Comparison of ENCODE assay signal across 20 cellular contexts in genomic region chr2:241994086-241994485, GRCh38.
A peak's percentile ranks its signal among the peaks of the same experiment; 100 is the strongest.
DNase-seq lines count a peak whose midpoint lies in the region; ATAC-seq and TF ChIP-seq lines count a peak whose summit lies in the region.
"Had no signal": no experiment of that assay in that cellular context is flagged by ENCODE, and none has a peak within 500 bp of the region (broad histone marks: within the 10 kb centered on the region; RNA-seq: fewer than 3 reads in every experiment).

No MANE protein-coding gene starts in this region.

- ATAC-seq in activated naive CD4-positive, alpha-beta T cell treated with anti-CD3 and anti-CD28 coated beads, Interleukin-2, amount 50 U/mL, for 72 hours, result no peak
- ATAC-seq in sciatic nerve, result no peak
- no peak for ATAC-seq in GM23338
- ATAC-seq: GM12878, HCT116, HepG2 had no signal

- H2AFZ ChIP-seq in GM23338, result no peak overlapping the region
- H2AFZ ChIP-seq: GM23248 had no signal

- no peaks in the 10 kb centered on the region for H3K79me2 ChIP-seq in GM23338 (replicated peaks; ENCODE audit: insufficient read depth)

- H3K9me3 Mint-ChIP-seq in activated naive CD4-positive, alpha-beta T cell treated with anti-CD3 and anti-CD28 coated beads, Interleukin-2, amount 50 U/mL, for 72 hours, result no peaks in the 10 kb centered on the region
- H3K9me3 Mint-ChIP-seq in activated naive CD4-positive, alpha-beta T cell treated with anti-CD3 and anti-CD28 coated beads, Interleukin-2, amount 10 ng/mL, durations not matched to agents 7 days and 5 days, result peaks cover 7% of the 10 kb centered on the region
- peaks cover 12% of the 10 kb centered on the region; the same call in 2 of the 3 replicates for H3K9me3 Mint-ChIP-seq in GM23338
- H3K9me3 Mint-ChIP-seq: CD8-positive, alpha-beta memory T cell; IgD-negative memory B cell had no signal

- no peaks in the 10 kb centered on the region for H3K36me3 Mint-ChIP-seq in activated naive CD4-positive, alpha-beta T cell treated with anti-CD3 and anti-CD28 coated beads, Interleukin-2, amount 50 U/mL, for 72 hours
- no peaks in the 10 kb centered on the region for H3K36me3 Mint-ChIP-seq in activated naive CD4-positive, alpha-beta T cell treated with anti-CD3 and anti-CD28 coated beads, Interleukin-2, amount 10 ng/mL, durations not matched to agents 7 days and 5 days
- no peaks in the 10 kb centered on the region for H3K36me3 Mint-ChIP-seq in GM23338 (ENCODE audit: low read depth)

- H3K27me3 ChIP-seq in WERI-Rb-1 (ENCODE audit: insufficient read depth, low read depth, severe bottlenecking), result no peaks in the 10 kb centered on the region
- no peaks in the 10 kb centered on the region for H3K27me3 ChIP-seq in GM23338 (ENCODE audit: insufficient read depth)
- H3K27me3 ChIP-seq: BLaER1 treated with 17β-estradiol and CSF1 and Interleukin-3, amounts not matched to agents 10 nM and 100 nM had no signal

- no peak overlapping the region for H3K4me3 Mint-ChIP-seq in activated naive CD4-positive, alpha-beta T cell treated with anti-CD3 and anti-CD28 coated beads, Interleukin-2, amount 10 ng/mL, durations not matched to agents 7 days and 5 days
- no peak overlapping the region for H3K4me3 Mint-ChIP-seq in GM23338
- H3K4me3 Mint-ChIP-seq: B cell; CD8-positive, alpha-beta memory T cell; HFFc6; IgD-negative memory B cell had no signal

- no peaks in the 10 kb centered on the region for H3K9me3 ChIP-seq in WERI-Rb-1 (ENCODE audit: severe bottlenecking)

- H3K27ac ChIP-seq in WERI-Rb-1, result no peak overlapping the region
- no peak overlapping the region for H3K27ac ChIP-seq in GM23338 (ENCODE audit: low read depth)
- H3K27ac ChIP-seq: BLaER1 treated with 17β-estradiol and CSF1 and Interleukin-3, amounts not matched to agents 10 nM and 100 nM; GM23248 had no signal

- TF ChIP-seq CTCF in WERI-Rb-1 (IDR thresholded peaks at IDR 0.05; ENCODE audit: low read depth, low read length), result no peak
- TF ChIP-seq CTCF in GM23338 (conservative IDR thresholded peaks at IDR 0.05; ENCODE audit: low read depth in 2 of 2), result no peak

- H3K4me2 ChIP-seq in GM23338, result no peak overlapping the region
- H3K4me2 ChIP-seq: BLaER1 treated with 17β-estradiol and CSF1 and Interleukin-3, amounts not matched to agents 10 nM and 100 nM had no signal

- H3K27me3 Mint-ChIP-seq in activated naive CD4-positive, alpha-beta T cell treated with anti-CD3 and anti-CD28 coated beads, Interleukin-2, amount 10 ng/mL, durations not matched to agents 7 days and 5 days, result no peaks in the 10 kb centered on the region
- H3K27me3 Mint-ChIP-seq in GM23338 (ENCODE audit: insufficient read depth, low read depth, poor library complexity), result peaks cover 2% of the 10 kb centered on the region
- H3K27me3 Mint-ChIP-seq: B cell; CD8-positive, alpha-beta memory T cell; IgD-negative memory B cell had no signal

- H3K4me3 ChIP-seq in WERI-Rb-1 (ENCODE audit: low read depth, low read length), result no peak overlapping the region
- H3K4me3 ChIP-seq in GM23338, result no peak overlapping the region
- H3K4me3 ChIP-seq: BLaER1 treated with 17β-estradiol and CSF1 and Interleukin-3, amounts not matched to agents 10 nM and 100 nM; GM12878; GM23248 had no signal

- CTCF ChIA-PET in activated naive CD4-positive, alpha-beta T cell treated with anti-CD3 and anti-CD28 coated beads, Interleukin-2, amount 10 ng/mL, durations not matched to agents 7 days and 5 days (lab: Charles Lee), result no interaction called here

- intact Hi-C loops in sciatic nerve (cut with DNase I), result no loop called here

- peak overlapping the region; percentile 22 to 71 for H3K27ac Mint-ChIP-seq in activated naive CD4-positive, alpha-beta T cell treated with anti-CD3 and anti-CD28 coated beads, Interleukin-2, amount 50 U/mL, for 72 hours
- no peak overlapping the region for H3K27ac Mint-ChIP-seq in activated naive CD4-positive, alpha-beta T cell treated with anti-CD3 and anti-CD28 coated beads, Interleukin-2, amount 10 ng/mL, durations not matched to agents 7 days and 5 days
- H3K27ac Mint-ChIP-seq in GM23338, result no peak overlapping the region
- H3K27ac Mint-ChIP-seq: B cell, HFFc6 had no signal

- H3F3A ChIP-seq in GM23338 (replicated peaks; ENCODE audit: low read depth), result no peaks in the 10 kb centered on the region

- H3K36me3 ChIP-seq in WERI-Rb-1 (no peaks in the 10 kb centered on the region), GM23338 (ENCODE audit: insufficient read depth) (no peaks in the 10 kb centered on the region)

- no peak for DNase-seq in activated naive CD4-positive, alpha-beta T cell treated with anti-CD3 and anti-CD28 coated beads, Interleukin-2, amount 50 U/mL, for 72 hours (ENCODE audit: low spot score in 2 of 2)
- no peak for DNase-seq in activated naive CD4-positive, alpha-beta T cell treated with anti-CD3 and anti-CD28 coated beads, Interleukin-2, amount 10 ng/mL, durations not matched to agents 7 days and 5 days
- DNase-seq in WERI-Rb-1, result peak; percentile 2
- DNase-seq in sciatic nerve (ENCODE audit: low spot score), result peak; percentile 41
- no peak for DNase-seq in GM23338 (ENCODE audit: low spot score)
- DNase-seq in glomerular visceral epithelial cell (ENCODE audit: extremely low spot score), result no peak
- DNase-seq: CD8-positive, alpha-beta memory T cell; COR-L47; DMS 273 treated with DMSO at 0.1 percent for 48 hours; DMS53; DND-41; EL; GM23248; HFFc6 had no signal

- no peaks in the 10 kb centered on the region for H3K9me2 ChIP-seq in GM23338 (ENCODE audit: insufficient read depth)

- H3K4me1 Mint-ChIP-seq in activated naive CD4-positive, alpha-beta T cell treated with anti-CD3 and anti-CD28 coated beads, Interleukin-2, amount 10 ng/mL, durations not matched to agents 7 days and 5 days, result no peaks in the 10 kb centered on the region
- no peaks in the 10 kb centered on the region for H3K4me1 Mint-ChIP-seq in GM23338
- H3K4me1 Mint-ChIP-seq: CD8-positive, alpha-beta memory T cell had no signal

- no peaks in the 10 kb centered on the region for H4K20me1 ChIP-seq in GM23338 (replicated peaks; ENCODE audit: insufficient read depth)

- no peaks in the 10 kb centered on the region for H3K4me1 ChIP-seq in GM23338 (ENCODE audit: insufficient read depth)

TF ChIP-seq in GM23338, 12 proteins besides CTCF, POLR2A, EP300 and RAD21 (continues in another document):
- TF ChIP-seq NANOG (IDR thresholded peaks at IDR 0.05; ENCODE audit: borderline replicate concordance) (no peak), POLR2AphosphoS5 (IDR thresholded peaks at IDR 0.05; ENCODE audit: low read depth) (no peak), STAT1 (IDR thresholded peaks at IDR 0.05; ENCODE audit: unreplicated experiment) (no peak), EZH2 (IDR thresholded peaks at IDR 0.05; ENCODE audit: low read depth, unreplicated experiment) (no peak), JUNB (IDR thresholded peaks at IDR 0.05; ENCODE audit: unreplicated experiment) (no peak), REST (IDR thresholded peaks at IDR 0.05; ENCODE audit: unreplicated experiment) (no peak), ZNF114 (CRISPR knock-in tag; IDR thresholded peaks at IDR 0.05) (no peak)

Comparison
In these comparisons a context has a peak if more than half of its experiments do, and no peak if none do; other contexts are left out.
1. H3K27ac Mint-ChIP-seq: peak in activated naive CD4-positive, alpha-beta T cell treated with anti-CD3 and anti-CD28 coated beads, Interleukin-2, amount 50 U/mL, for 72 hours (2 of 2); none in activated naive CD4-positive, alpha-beta T cell treated with anti-CD3 and anti-CD28 coated beads, Interleukin-2, amount 10 ng/mL, durations not matched to agents 7 days and 5 days (single experiment) and GM23338 (single experiment).
2. DNase-seq: peak in WERI-Rb-1 (single experiment) and sciatic nerve (single experiment); none in activated naive CD4-positive, alpha-beta T cell treated with anti-CD3 and anti-CD28 coated beads, Interleukin-2, amount 50 U/mL, for 72 hours (0 of 2), activated naive CD4-positive, alpha-beta T cell treated with anti-CD3 and anti-CD28 coated beads, Interleukin-2, amount 10 ng/mL, durations not matched to agents 7 days and 5 days (single experiment), GM23338 (single experiment) and glomerular visceral epithelial cell (single experiment).